ENCODE assay signal across 1 cellular context in the genomic region with DNA sequence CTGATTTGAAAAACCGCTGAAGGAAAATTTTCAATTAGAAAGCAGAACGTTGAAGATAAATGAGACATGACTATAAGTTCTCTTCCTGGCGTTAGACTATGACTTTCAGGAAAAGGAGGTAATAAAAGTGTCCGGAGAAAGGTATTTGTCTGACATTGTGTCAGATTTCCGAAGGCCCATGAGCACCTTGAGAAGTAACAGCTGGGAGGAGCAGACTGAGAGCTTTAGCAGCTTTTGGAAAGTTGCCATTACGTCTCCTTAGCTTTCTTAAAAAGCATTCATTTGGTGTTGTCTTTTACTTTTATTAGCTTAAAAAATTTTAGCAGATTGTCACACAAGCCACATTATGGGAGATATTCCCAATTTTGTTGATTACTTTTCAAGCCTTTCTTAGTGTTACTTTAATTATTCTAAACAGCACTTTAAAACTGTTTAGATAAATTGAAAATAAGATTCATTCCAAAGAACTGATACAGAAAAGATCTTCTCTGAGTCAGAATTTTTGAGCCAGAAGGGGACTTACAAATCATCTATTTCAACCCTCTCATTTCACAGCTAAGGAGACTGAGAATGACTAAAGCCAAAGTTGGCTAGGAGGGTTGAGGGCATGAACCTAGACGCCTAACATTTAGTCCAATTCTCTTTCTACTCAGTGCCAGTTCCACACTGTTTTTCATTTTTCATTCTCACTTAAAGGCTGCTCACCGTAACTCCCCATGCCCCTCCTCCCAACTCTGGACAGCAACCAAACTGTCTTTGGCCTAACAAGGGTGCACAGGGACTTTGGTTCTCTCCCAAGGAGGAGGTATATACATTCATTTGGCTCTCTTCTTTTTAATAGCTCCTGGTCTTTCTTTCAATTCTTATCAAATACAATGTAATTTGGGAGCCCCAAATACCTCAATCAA.
A peak's percentile ranks its signal among the peaks of the same experiment; 100 is the strongest.
TF ChIP-seq lines count a peak whose summit lies in the region.

No MANE protein-coding gene starts in this region.

TF ChIP-seq in HEK293, 187 proteins besides CTCF, POLR2A, EP300 and RAD21 (continued from another document):
- TF ChIP-seq, protein P1, sequence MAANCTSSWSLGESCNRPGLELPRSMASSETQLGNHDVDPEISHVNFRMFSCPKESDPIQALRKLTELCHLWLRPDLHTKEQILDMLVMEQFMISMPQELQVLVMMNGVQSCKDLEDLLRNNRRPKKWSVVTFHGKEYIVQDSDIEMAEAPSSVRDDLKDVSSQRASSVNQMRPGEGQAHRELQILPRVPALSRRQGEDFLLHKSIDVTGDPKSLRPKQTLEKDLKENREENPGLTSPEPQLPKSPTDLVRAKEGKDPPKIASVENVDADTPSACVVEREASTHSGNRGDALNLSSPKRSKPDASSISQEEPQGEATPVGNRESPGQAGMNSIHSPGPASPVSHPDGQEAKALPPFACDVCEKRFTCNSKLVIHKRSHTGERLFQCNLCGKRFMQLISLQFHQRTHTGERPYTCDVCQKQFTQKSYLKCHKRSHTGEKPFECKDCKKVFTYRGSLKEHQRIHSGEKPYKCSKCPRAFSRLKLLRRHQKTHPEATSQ (tag by site-specific recombination; IDR thresholded peaks at IDR 0.05): no peak
- TF ChIP-seq ZNF747 (tag by site-specific recombination; IDR thresholded peaks at IDR 0.05) (no peak), ZBTB8A (tag by site-specific recombination; IDR thresholded peaks at IDR 0.05) (no peak), ZNF202 (tag by site-specific recombination; IDR thresholded peaks at IDR 0.05; ENCODE audit: borderline replicate concordance) (no peak), ZNF391 (tag by site-specific recombination; IDR thresholded peaks at IDR 0.05; ENCODE audit: borderline replicate concordance, low read depth) (no peak), ZNF121 (tag by site-specific recombination; IDR thresholded peaks at IDR 0.05) (no peak), GLI4 (tag by site-specific recombination; IDR thresholded peaks at IDR 0.05) (no peak), ZNF426 (tag by site-specific recombination; IDR thresholded peaks at IDR 0.05) (no peak), ZBTB7A (tag by site-specific recombination; IDR thresholded peaks at IDR 0.05; ENCODE audit: low read depth) (no peak), RBAK (tag by site-specific recombination; IDR thresholded peaks at IDR 0.05) (no peak), FEZF1 (tag by site-specific recombination; IDR thresholded peaks at IDR 0.05) (no peak), ZNF223 (tag by site-specific recombination; IDR thresholded peaks at IDR 0.05) (no peak)
- TF ChIP-seq, protein P2, sequence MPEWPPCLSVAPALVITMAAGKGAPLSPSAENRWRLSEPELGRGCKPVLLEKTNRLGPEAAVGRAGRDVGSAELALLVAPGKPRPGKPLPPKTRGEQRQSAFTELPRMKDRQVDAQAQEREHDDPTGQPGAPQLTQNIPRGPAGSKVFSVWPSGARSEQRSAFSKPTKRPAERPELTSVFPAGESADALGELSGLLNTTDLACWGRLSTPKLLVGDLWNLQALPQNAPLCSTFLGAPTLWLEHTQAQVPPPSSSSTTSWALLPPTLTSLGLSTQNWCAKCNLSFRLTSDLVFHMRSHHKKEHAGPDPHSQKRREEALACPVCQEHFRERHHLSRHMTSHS (tag by site-specific recombination; IDR thresholded peaks at IDR 0.05): no peak
- TF ChIP-seq, protein P3, sequence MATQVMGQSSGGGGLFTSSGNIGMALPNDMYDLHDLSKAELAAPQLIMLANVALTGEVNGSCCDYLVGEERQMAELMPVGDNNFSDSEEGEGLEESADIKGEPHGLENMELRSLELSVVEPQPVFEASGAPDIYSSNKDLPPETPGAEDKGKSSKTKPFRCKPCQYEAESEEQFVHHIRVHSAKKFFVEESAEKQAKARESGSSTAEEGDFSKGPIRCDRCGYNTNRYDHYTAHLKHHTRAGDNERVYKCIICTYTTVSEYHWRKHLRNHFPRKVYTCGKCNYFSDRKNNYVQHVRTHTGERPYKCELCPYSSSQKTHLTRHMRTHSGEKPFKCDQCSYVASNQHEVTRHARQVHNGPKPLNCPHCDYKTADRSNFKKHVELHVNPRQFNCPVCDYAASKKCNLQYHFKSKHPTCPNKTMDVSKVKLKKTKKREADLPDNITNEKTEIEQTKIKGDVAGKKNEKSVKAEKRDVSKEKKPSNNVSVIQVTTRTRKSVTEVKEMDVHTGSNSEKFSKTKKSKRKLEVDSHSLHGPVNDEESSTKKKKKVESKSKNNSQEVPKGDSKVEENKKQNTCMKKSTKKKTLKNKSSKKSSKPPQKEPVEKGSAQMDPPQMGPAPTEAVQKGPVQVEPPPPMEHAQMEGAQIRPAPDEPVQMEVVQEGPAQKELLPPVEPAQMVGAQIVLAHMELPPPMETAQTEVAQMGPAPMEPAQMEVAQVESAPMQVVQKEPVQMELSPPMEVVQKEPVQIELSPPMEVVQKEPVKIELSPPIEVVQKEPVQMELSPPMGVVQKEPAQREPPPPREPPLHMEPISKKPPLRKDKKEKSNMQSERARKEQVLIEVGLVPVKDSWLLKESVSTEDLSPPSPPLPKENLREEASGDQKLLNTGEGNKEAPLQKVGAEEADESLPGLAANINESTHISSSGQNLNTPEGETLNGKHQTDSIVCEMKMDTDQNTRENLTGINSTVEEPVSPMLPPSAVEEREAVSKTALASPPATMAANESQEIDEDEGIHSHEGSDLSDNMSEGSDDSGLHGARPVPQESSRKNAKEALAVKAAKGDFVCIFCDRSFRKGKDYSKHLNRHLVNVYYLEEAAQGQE (tag by site-specific recombination; IDR thresholded peaks at IDR 0.05): peak; percentile 52; the same call in 1 of the 2 replicates
- TF ChIP-seq, protein P4, sequence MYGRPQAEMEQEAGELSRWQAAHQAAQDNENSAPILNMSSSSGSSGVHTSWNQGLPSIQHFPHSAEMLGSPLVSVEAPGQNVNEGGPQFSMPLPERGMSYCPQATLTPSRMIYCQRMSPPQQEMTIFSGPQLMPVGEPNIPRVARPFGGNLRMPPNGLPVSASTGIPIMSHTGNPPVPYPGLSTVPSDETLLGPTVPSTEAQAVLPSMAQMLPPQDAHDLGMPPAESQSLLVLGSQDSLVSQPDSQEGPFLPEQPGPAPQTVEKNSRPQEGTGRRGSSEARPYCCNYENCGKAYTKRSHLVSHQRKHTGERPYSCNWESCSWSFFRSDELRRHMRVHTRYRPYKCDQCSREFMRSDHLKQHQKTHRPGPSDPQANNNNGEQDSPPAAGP (tag by site-specific recombination; IDR thresholded peaks at IDR 0.05): no peak
- TF ChIP-seq, protein P5, sequence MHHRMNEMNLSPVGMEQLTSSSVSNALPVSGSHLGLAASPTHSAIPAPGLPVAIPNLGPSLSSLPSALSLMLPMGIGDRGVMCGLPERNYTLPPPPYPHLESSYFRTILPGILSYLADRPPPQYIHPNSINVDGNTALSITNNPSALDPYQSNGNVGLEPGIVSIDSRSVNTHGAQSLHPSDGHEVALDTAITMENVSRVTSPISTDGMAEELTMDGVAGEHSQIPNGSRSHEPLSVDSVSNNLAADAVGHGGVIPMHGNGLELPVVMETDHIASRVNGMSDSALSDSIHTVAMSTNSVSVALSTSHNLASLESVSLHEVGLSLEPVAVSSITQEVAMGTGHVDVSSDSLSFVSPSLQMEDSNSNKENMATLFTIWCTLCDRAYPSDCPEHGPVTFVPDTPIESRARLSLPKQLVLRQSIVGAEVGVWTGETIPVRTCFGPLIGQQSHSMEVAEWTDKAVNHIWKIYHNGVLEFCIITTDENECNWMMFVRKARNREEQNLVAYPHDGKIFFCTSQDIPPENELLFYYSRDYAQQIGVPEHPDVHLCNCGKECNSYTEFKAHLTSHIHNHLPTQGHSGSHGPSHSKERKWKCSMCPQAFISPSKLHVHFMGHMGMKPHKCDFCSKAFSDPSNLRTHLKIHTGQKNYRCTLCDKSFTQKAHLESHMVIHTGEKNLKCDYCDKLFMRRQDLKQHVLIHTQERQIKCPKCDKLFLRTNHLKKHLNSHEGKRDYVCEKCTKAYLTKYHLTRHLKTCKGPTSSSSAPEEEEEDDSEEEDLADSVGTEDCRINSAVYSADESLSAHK (tag by site-specific recombination; IDR thresholded peaks at IDR 0.05): no peak
TF ChIP-seq in HEK293: peak in this region for 3.
